21 cellular contexts compared by ENCODE assay signal in the genomic region with DNA sequence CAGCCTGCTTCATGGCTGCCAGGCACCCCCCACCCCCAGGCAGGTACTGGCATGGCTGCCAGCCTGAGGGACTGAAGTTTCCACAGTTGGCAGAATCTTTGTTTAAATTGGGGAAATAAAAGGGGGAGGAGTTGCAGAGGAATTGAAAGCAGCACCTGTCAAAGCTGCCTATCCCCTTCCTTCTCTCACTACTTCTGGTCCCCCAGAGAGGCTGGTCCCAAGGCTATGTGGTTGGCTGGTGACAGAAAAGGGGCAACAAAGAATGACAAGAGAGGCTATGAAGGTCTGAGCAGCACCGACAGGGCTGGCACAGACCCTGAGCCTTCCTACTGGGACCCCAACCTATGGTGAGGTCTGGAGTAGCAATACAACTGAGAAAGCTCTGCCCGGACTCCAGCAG. TPM values are rescaled to one million over a fixed set of nuclear protein-coding genes. Genes with fewer than 3 reads are reported as not detected.
DNase-seq lines count a peak whose midpoint lies in the region; TF ChIP-seq lines count a peak whose summit lies in the region.
"Not testable (repeated sequence)": the region's sequence is repeated elsewhere in the genome, so short reads cannot be mapped to it uniquely, and the experiment has no call there.
"Had no signal": no experiment of that assay in that cellular context is flagged by ENCODE, and none has a peak within 500 bp of the region (broad histone marks: within the 10 kb centered on the region; RNA-seq: fewer than 3 reads in every experiment).

No MANE protein-coding gene starts in this region.

- H3K36me3 ChIP-seq in ectodermal cell (ENCODE audit: control insufficient read depth, insufficient read depth, low read length): not testable (repeated sequence)
- H3K36me3 ChIP-seq in right atrium auricular region (peaks cover 51% of the 10 kb centered on the region), skeletal muscle tissue (ENCODE audit: control insufficient read depth in 3 of 3, insufficient read depth in 3 of 3, low read length in 3 of 3) (peaks cover 26 to 44% (median 42%) of the 10 kb centered on the region in 3 donors), suprapubic skin (peaks cover 59% of the 10 kb centered on the region)

- not testable (repeated sequence) for TF ChIP-seq EP300 in suprapubic skin (IDR thresholded peaks at IDR 0.05)

- not testable (repeated sequence) for TF ChIP-seq POLR2A in suprapubic skin (IDR thresholded peaks at IDR 0.05)

- H3K4me1 Mint-ChIP-seq in IgD-negative memory B cell (peaks cover 30 to 35% (median 35%) of the 10 kb centered on the region in 3 donors), nephron progenitor cell (peaks cover 71% of the 10 kb centered on the region)
- H3K4me1 Mint-ChIP-seq in activated T-cell treated with anti-CD3 and anti-CD28 coated beads, Interleukin-2, amount 50 U/mL, for 24 hours (ENCODE audit: low read depth): peaks cover 17% of the 10 kb centered on the region

- H3K9me3 Mint-ChIP-seq in IgD-negative memory B cell; activated T-cell treated with anti-CD3 and anti-CD28 coated beads, Interleukin-2, amount 50 U/mL, for 24 hours; nephron progenitor cell: not testable (repeated sequence)

- H3K9me3 ChIP-seq in ectodermal cell (ENCODE audit: control insufficient read depth, low read length); right atrium auricular region; skeletal muscle tissue (ENCODE audit: control insufficient read depth in 3 of 3, low read length in 3 of 3); suprapubic skin: not testable (repeated sequence)

- H3K4me3 ChIP-seq in ectodermal cell (ENCODE audit: insufficient read depth, low read depth, low read length); right atrium auricular region; skeletal muscle tissue (ENCODE audit: low read length in 3 of 3); suprapubic skin: not testable (repeated sequence)

- peaks cover 46% of the 10 kb centered on the region for H3K4me1 ChIP-seq in ectodermal cell (ENCODE audit: control insufficient read depth, insufficient read depth, low read length)
- peaks cover 0 to 58% of the 10 kb centered on the region in 2 donors for H3K4me1 ChIP-seq in right atrium auricular region
- H3K4me1 ChIP-seq in skeletal muscle tissue (ENCODE audit: control insufficient read depth in 3 of 3, insufficient read depth in 3 of 3, low read length in 3 of 3): peaks cover 47 to 52% (median 50%) of the 10 kb centered on the region in 3 donors
- H3K4me1 ChIP-seq in suprapubic skin: peaks cover 58% of the 10 kb centered on the region

- peak overlapping the region in 3 of 4 donors; percentile 12 to 79 (median 60) for H3K4me3 Mint-ChIP-seq in IgD-negative memory B cell
- not testable (repeated sequence) for H3K4me3 Mint-ChIP-seq in activated T-cell treated with anti-CD3 and anti-CD28 coated beads, Interleukin-2, amount 50 U/mL, for 24 hours; nephron progenitor cell

- WGBS in ectodermal cell, 2 experiments: 95 to 96% methylated on average over 2 of the region's 2 CpGs
- 75% methylated on average over 1 of the region's 2 CpGs for WGBS in suprapubic skin

- H3K36me3 Mint-ChIP-seq in IgD-negative memory B cell: not testable (repeated sequence)
- H3K36me3 Mint-ChIP-seq in activated T-cell treated with anti-CD3 and anti-CD28 coated beads, Interleukin-2, amount 50 U/mL, for 24 hours (ENCODE audit: low read depth): peaks cover 57% of the 10 kb centered on the region
- peaks cover 24% of the 10 kb centered on the region for H3K36me3 Mint-ChIP-seq in nephron progenitor cell (ENCODE audit: low read depth)

- H3K27ac ChIP-seq in ectodermal cell (ENCODE audit: insufficient read depth, low read depth, low read length, poor library complexity, severe bottlenecking) (peak overlapping the region; percentile 81), right atrium auricular region (peak overlapping the region; percentile 79 to 80), skeletal muscle tissue (ENCODE audit: low read depth, low read length) (peak overlapping the region; percentile 64), suprapubic skin (peak overlapping the region; percentile 89)

- peak overlapping the region in 1 of 3 donors; percentile 54 for H3K9ac ChIP-seq in skeletal muscle tissue (ENCODE audit: low read depth in 1 of 3, low read length in 3 of 3)

- not testable (repeated sequence) for H3K27me3 ChIP-seq in ectodermal cell (ENCODE audit: control insufficient read depth, insufficient read depth, low read length, poor library complexity, severe bottlenecking); right atrium auricular region; skeletal muscle tissue (ENCODE audit: control insufficient read depth in 3 of 3, insufficient read depth in 3 of 3, low read length in 3 of 3); suprapubic skin

- H3K27ac Mint-ChIP-seq in IgD-negative memory B cell: peak overlapping the region; percentile 63 to 88 (median 74)
- peak overlapping the region; percentile 8 for H3K27ac Mint-ChIP-seq in activated T-cell treated with anti-CD3 and anti-CD28 coated beads, Interleukin-2, amount 50 U/mL, for 24 hours
- H3K27ac Mint-ChIP-seq in nephron progenitor cell: peak overlapping the region; percentile 98

- TF ChIP-seq CTCF in right atrium auricular region (IDR thresholded peaks at IDR 0.05); nephron progenitor cell (IDR thresholded peaks at IDR 0.05); suprapubic skin (IDR thresholded peaks at IDR 0.05): not testable (repeated sequence)

- not testable (repeated sequence) for H3K27me3 Mint-ChIP-seq in IgD-negative memory B cell; activated T-cell treated with anti-CD3 and anti-CD28 coated beads, Interleukin-2, amount 50 U/mL, for 24 hours; nephron progenitor cell (ENCODE audit: low read depth, poor library complexity)

- not testable (repeated sequence) for DNase-seq in activated T-cell treated with anti-CD3 and anti-CD28 coated beads, Interleukin-2, amount 50 U/mL, for 24 hours; right atrium auricular region (ENCODE audit: low spot score); nephron progenitor cell; suprapubic skin (ENCODE audit: low spot score in 2 of 2)

RNA-seq across cellular contexts. Expression of gene GPR3, which starts 14.4 kb away (rescaled TPM):
- polyA plus RNA-seq in IgD-negative memory B cell: 0.16 TPM
- 5.3 TPM for polyA plus RNA-seq in ectodermal cell (2013, experiment 1 of 4)
- 5.1 TPM for polyA plus RNA-seq in ectodermal cell (2013, experiment 2 of 4)
- polyA plus RNA-seq in ectodermal cell (2013, experiment 3 of 4): 4.2 TPM
- 4.3 TPM for polyA plus RNA-seq in ectodermal cell (2013, experiment 4 of 4)
- 1 to 10 TPM; 2.9 to 4.4 TPM for total RNA-seq in right atrium auricular region
- under 0.01 TPM for total RNA-seq in skeletal muscle tissue
- under 1 TPM in 2 of 4 donors, not detected in 2; 0.36 to 0.81 TPM for total RNA-seq in suprapubic skin

RNA-seq across cellular contexts. Expression of gene CD164L2, which starts 23.7 kb away (rescaled TPM):
- not detected for polyA plus RNA-seq in IgD-negative memory B cell
- polyA plus RNA-seq in ectodermal cell (2013, experiment 1 of 4): 2.0 TPM
- polyA plus RNA-seq in ectodermal cell (2013, experiment 2 of 4): 1.8 TPM
- 1.7 TPM for polyA plus RNA-seq in ectodermal cell (2013, experiment 3 of 4)
- 2.7 TPM for polyA plus RNA-seq in ectodermal cell (2013, experiment 4 of 4)
- total RNA-seq in right atrium auricular region (not detected), skeletal muscle tissue (not detected), suprapubic skin (10 to 100 TPM in 2 of 4 donors, 1 to 10 TPM in 2; 5.9 to 14.3 (median 10.3) TPM)
- total RNA-seq: A673; activated CD4-positive, alpha-beta T cell treated with anti-CD3 and anti-CD28 coated beads for 36 hours; activated CD8-positive, alpha-beta T cell treated with anti-CD3 and anti-CD28 coated beads, Interleukin-2, amount 10 ng/mL, durations not matched to agents 7 days and 5 days; activated T-helper 17 cell treated with anti-CD3 and anti-CD28 coated beads, Interleukin-2, amount 50 U/mL, for 72 hours; CD8-positive, alpha-beta T cell; epithelial cell of proximal tubule; fibroblast of villous mesenchyme; HT1080; liver; mononuclear cell; natural killer cell treated with Interleukin-12 subunit alpha and Interleukin-12 subunit beta and Interleukin-15 and Interleukin-18, amount 100 ng/mL, for 72 hours; SJSA1 had no signal
- polyA plus RNA-seq: liver had no signal

RNA-seq across cellular contexts. Expression of gene FCN3, which starts 32.2 kb away (rescaled TPM):
- not detected for polyA plus RNA-seq in IgD-negative memory B cell
- not detected for polyA plus RNA-seq in ectodermal cell (2013, experiment 1 of 4)
- polyA plus RNA-seq in ectodermal cell (2013, experiment 2 of 4): not detected
- polyA plus RNA-seq in ectodermal cell (2013, experiment 3 of 4): 0.37 TPM
- not detected for polyA plus RNA-seq in ectodermal cell (2013, experiment 4 of 4)
- total RNA-seq in right atrium auricular region: 10 to 100 TPM; 21.1 to 36.6 TPM
- total RNA-seq in skeletal muscle tissue: not detected
- 1 to 10 TPM; 2.3 to 7.1 (median 3.7) TPM for total RNA-seq in suprapubic skin
- total RNA-seq: A673; activated CD4-positive, alpha-beta T cell treated with anti-CD3 and anti-CD28 coated beads for 36 hours; activated CD8-positive, alpha-beta T cell treated with anti-CD3 and anti-CD28 coated beads, Interleukin-2, amount 10 ng/mL, durations not matched to agents 7 days and 5 days; activated T-helper 17 cell treated with anti-CD3 and anti-CD28 coated beads, Interleukin-2, amount 50 U/mL, for 72 hours; CD8-positive, alpha-beta T cell; epithelial cell of proximal tubule; fibroblast of villous mesenchyme; HT1080; MCF 10A; mononuclear cell; natural killer cell treated with Interleukin-12 subunit alpha and Interleukin-12 subunit beta and Interleukin-15 and Interleukin-18, amount 100 ng/mL, for 72 hours; SJSA1 had no signal
- polyA plus RNA-seq: keratinocyte had no signal

RNA-seq across cellular contexts. Expression of gene MAP3K6, which starts 40.0 kb away (rescaled TPM):
- polyA plus RNA-seq in IgD-negative memory B cell: 3.9 TPM
- 27.7 TPM for polyA plus RNA-seq in ectodermal cell (2013, experiment 1 of 4)
- polyA plus RNA-seq in ectodermal cell (2013, experiment 2 of 4): 27.2 TPM
- 20.3 TPM for polyA plus RNA-seq in ectodermal cell (2013, experiment 3 of 4)
- polyA plus RNA-seq in ectodermal cell (2013, experiment 4 of 4): 22.7 TPM
- 10 to 100 TPM; 31.3 to 42.1 TPM for total RNA-seq in right atrium auricular region
- total RNA-seq in skeletal muscle tissue: 4.2 TPM
- total RNA-seq in suprapubic skin: 100 to 1,000 TPM in 3 of 4 donors, 10 to 100 TPM in 1; 85.4 to 147 (median 137) TPM

Comparison
In these comparisons a context has a peak if more than half of its experiments do, and no peak if none do; other contexts are left out.
1. H3K27ac Mint-ChIP-seq: peak in every context shown above with its lines; median percentile 98 in nephron progenitor cell; 74 in IgD-negative memory B cell; 8 in activated T-cell treated with anti-CD3 and anti-CD28 coated beads, Interleukin-2, amount 50 U/mL, for 24 hours.